7 cellular contexts compared by ENCODE assay signal in the genomic region with DNA sequence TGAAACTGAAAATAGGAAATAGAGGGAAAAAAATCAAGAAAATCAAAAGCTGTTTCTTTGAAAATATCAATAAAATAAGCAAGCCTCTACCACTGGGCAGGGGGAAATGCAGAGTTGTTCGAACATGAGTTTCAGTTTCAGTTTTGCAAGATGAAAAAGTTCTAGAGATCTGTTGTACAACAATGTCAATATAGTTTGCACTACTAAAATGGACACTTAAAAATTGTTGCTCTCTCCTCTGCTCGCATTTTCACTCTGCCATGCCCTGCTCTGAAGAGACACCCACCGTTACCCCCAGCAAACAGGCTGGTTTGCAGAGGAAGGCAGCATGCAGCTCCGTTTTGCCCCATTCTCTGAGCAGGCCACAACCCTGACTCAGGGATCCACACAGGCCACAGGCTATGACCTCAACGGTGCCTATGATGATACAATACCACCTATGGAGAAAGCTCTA.
DNase-seq lines count a peak whose midpoint lies in the region; TF ChIP-seq lines count a peak whose summit lies in the region.

No MANE protein-coding gene starts in this region.

- no peak overlapping the region for H3K9ac ChIP-seq in mesendoderm (ENCODE audit: low read length)

- H3K27ac ChIP-seq in mesendoderm (ENCODE audit: low read depth, low read length) (no peak overlapping the region), transverse colon (peak overlapping the region; percentile 28 to 45 (median 38))

- no peak for TF ChIP-seq CTCF in transverse colon (IDR thresholded peaks at IDR 0.05)

- no peak overlapping the region for H3K4me2 ChIP-seq in mesendoderm (ENCODE audit: low read length)

- WGBS in mesendoderm (ENCODE audit: extremely low coverage, insufficient coverage, low lambda C conversion rate): no CpG with 5 or more reads among the region's 5 CpGs
- WGBS in transverse colon (ENCODE audit: low coverage in 1 of 2), 2 donors: 26 to 67% methylated on average over 1 to 5 of the region's 5 CpGs

- H3K56ac ChIP-seq in mesendoderm (ENCODE audit: low read length): no peak overlapping the region

- H2BK5ac ChIP-seq in mesendoderm (ENCODE audit: low read length): no peak overlapping the region

- no peak overlapping the region for H4K5ac ChIP-seq in mesendoderm (ENCODE audit: low read length)

- no peak overlapping the region for H2AK5ac ChIP-seq in mesendoderm (ENCODE audit: low read length)

- H3K36me3 ChIP-seq in mesendoderm (ENCODE audit: control insufficient read depth, insufficient read depth, low read length): peaks cover 2% of the 10 kb centered on the region
- peaks cover 0 to 12% (median 0%) of the 10 kb centered on the region in 4 donors for H3K36me3 ChIP-seq in transverse colon

- H3K9me3 ChIP-seq in transverse colon: no peaks in the 10 kb centered on the region

- DNase-seq in NK-92 (lab: John Stamatoyannopoulos, UW; ENCODE audit: unreplicated experiment) (peak; percentile 8), mesendoderm (peak; percentile 2), transverse colon (peak; percentile 13), islet precursor cell (no peak), H4 (ENCODE audit: low spot score) (no peak), occipital lobe (lab: John Stamatoyannopoulos, UW) (no peak)
- peak; percentile 50 for DNase-seq in activated T-cell treated with anti-CD3 and anti-CD28 coated beads, Interleukin-2, amount 50 U/mL, for 1 hour

- no peak overlapping the region for H3K4ac ChIP-seq in mesendoderm (ENCODE audit: low read depth, low read length)

- intact Hi-C loops in transverse colon (cut with DNase I; ENCODE audit: low total_unique reads): no loop called here

- TF ChIP-seq POLR2A in transverse colon (IDR thresholded peaks at IDR 0.05): no peak

- no peaks in the 10 kb centered on the region for H3K27me3 ChIP-seq in mesendoderm (ENCODE audit: insufficient read depth, low read length, poor library complexity)
- H3K27me3 ChIP-seq in transverse colon: no peaks in the 10 kb centered on the region

- H3K79me1 ChIP-seq in mesendoderm (ENCODE audit: low read length): peaks cover 9% of the 10 kb centered on the region

- H2BK120ac ChIP-seq in mesendoderm (ENCODE audit: low read depth, low read length): no peak overlapping the region

- peaks cover 1% of the 10 kb centered on the region for H3K79me2 ChIP-seq in mesendoderm (ENCODE audit: control insufficient read depth, insufficient read depth, low read length)

- no peak overlapping the region for H3K23ac ChIP-seq in mesendoderm (ENCODE audit: low read length)

- in situ Hi-C loops in transverse colon (cut with MboI; ENCODE audit: low pct_ligation_motif_present in 1 of 4, low pct_unique_long_range_greater_than_20kb in 1 of 4, low sequenced_read_pairs in 3 of 4): no loop called here

- H4K8ac ChIP-seq in mesendoderm (ENCODE audit: low read depth, low read length): no peak overlapping the region

- H3K4me3 ChIP-seq in mesendoderm (ENCODE audit: low read length) (no peak overlapping the region), transverse colon (peak overlapping the region in 1 of 4 donors; percentile 19)

- H3K18ac ChIP-seq in mesendoderm (ENCODE audit: low read length): no peak overlapping the region

- H3K4me1 ChIP-seq in mesendoderm (ENCODE audit: control insufficient read depth, low read depth, low read length): no peaks in the 10 kb centered on the region
- H3K4me1 ChIP-seq in transverse colon: peaks cover 0 to 9% (median 4%) of the 10 kb centered on the region in 4 donors

- no peak overlapping the region for H2BK15ac ChIP-seq in mesendoderm (replicated peaks; ENCODE audit: low read depth)

- no peak for TF ChIP-seq EP300 in transverse colon (IDR thresholded peaks at IDR 0.05; ENCODE audit: low read depth)

Comparison
In these comparisons a context has a peak if more than half of its experiments do, and no peak if none do; other contexts are left out.
1. DNase-seq: peak in NK-92 (single experiment), activated T-cell treated with anti-CD3 and anti-CD28 coated beads, Interleukin-2, amount 50 U/mL, for 1 hour (single experiment), mesendoderm (single experiment) and transverse colon (single experiment); none in islet precursor cell (single experiment), H4 (single experiment) and occipital lobe (single experiment).